Comparison of ENCODE assay signal across 9 cellular contexts in the genomic region with DNA sequence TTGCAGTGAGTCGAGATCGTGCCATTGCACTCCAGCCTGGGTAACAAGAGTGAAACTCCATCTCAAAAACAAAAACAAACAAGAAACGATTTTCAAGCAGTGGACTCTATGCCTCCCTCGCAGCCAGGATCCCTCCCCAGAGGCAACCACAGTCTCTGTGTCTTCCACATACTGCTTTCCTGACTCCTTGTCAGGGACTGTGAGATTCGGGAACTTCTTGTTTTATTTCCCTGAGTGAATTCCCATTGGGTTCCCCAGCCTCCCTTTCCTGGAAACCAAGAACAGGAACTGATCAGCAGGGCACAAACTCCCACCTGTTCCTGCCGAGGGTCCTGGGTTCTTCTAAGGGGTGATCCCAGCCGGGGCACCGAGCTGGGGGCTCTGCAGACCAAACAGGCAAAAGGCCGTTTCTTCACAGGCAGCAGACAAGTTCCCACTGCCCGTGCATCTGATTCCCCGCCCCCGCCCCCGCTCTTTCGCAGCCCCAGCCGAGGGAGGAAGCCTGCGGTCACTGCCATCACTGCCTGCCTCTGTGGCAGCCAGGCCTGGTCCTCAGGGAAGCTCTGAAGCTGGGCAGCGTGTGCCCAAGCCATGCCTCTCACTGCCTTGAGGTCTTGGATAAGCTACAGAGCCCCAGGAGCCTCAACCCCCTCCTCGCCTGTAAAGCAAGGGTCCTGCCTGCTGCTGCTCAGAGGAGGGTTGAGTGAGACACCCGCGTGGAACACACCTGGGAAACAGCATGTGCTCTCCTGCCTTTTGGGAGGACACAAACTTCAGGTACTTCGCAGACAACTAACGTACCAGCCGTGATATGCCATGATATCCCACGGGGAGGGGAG. TPM values are rescaled to one million over a fixed set of nuclear protein-coding genes. Genes with fewer than 3 reads are reported as not detected.
DNase-seq lines count a peak whose midpoint lies in the region; ATAC-seq and TF ChIP-seq lines count a peak whose summit lies in the region.
"Had no signal": no experiment of that assay in that cellular context is flagged by ENCODE, and none has a peak within 500 bp of the region (broad histone marks: within the 10 kb centered on the region; RNA-seq: fewer than 3 reads in every experiment).

No MANE protein-coding gene starts in this region.

- H3K36me3 ChIP-seq in CD8-positive, alpha-beta T cell (ENCODE audit: insufficient read depth, low read length) = no peaks in the 10 kb centered on the region
- no peaks in the 10 kb centered on the region for H3K36me3 ChIP-seq in NT2/D1 (ENCODE audit: insufficient read depth, insufficient read length, low read length)
- H3K36me3 ChIP-seq: adrenal gland had no signal

- H3K27ac Mint-ChIP-seq in CD8-positive, alpha-beta T cell = peak overlapping the region; percentile 71

- no peak for TF ChIP-seq CTCF in CD8-positive, alpha-beta T cell (IDR thresholded peaks at IDR 0.05)

- no peaks in the 10 kb centered on the region for H3K9me3 ChIP-seq in CD8-positive, alpha-beta T cell (ENCODE audit: low read length)
- H3K9me3 ChIP-seq in NT2/D1 (ENCODE audit: insufficient read depth, low read length) = no peaks in the 10 kb centered on the region
- H3K9me3 ChIP-seq: adrenal gland had no signal

- POLR2A ChIA-PET in CD8-positive, alpha-beta T cell (lab: Charles Lee) = no interaction called here

- no peak overlapping the region for H3K4me3 ChIP-seq in CD8-positive, alpha-beta T cell (ENCODE audit: low read depth, low read length)
- H3K4me3 ChIP-seq in NT2/D1 (ENCODE audit: insufficient read length, low read depth) = no peak overlapping the region
- H3K4me3 ChIP-seq: adrenal gland had no signal

- H3K27me3 Mint-ChIP-seq in CD8-positive, alpha-beta T cell (ENCODE audit: low read depth) = no peaks in the 10 kb centered on the region

- H3K9me3 Mint-ChIP-seq in CD8-positive, alpha-beta T cell = no peaks in the 10 kb centered on the region

- intact Hi-C loops in CD8-positive, alpha-beta T cell (cut with DNase I, micrococcal nuclease) = no loop called here

- H3K9ac ChIP-seq in NT2/D1 (ENCODE audit: insufficient read length, low read depth) = peak overlapping the region; percentile 62

- peak overlapping the region; percentile 66 for H3K4me3 Mint-ChIP-seq in CD8-positive, alpha-beta T cell

- H3K27ac ChIP-seq in CD8-positive, alpha-beta T cell (ENCODE audit: low read depth, low read length) = peak overlapping the region; percentile 34

- no peaks in the 10 kb centered on the region for H3K36me3 Mint-ChIP-seq in CD8-positive, alpha-beta T cell

- no peaks in the 10 kb centered on the region for H3K27me3 ChIP-seq in CD8-positive, alpha-beta T cell (ENCODE audit: insufficient read depth, low read length)
- H3K27me3 ChIP-seq in NT2/D1 (ENCODE audit: insufficient read depth, insufficient read length) = peaks cover 3% of the 10 kb centered on the region

- peak; percentile 73 for ATAC-seq in CD8-positive, alpha-beta T cell
- no peak for ATAC-seq in HG03469 (IDR thresholded peaks at IDR 0.05; ENCODE audit: unreplicated experiment)
- no peak for ATAC-seq in GM19455 (IDR thresholded peaks at IDR 0.05; ENCODE audit: unreplicated experiment)
- no peak for ATAC-seq in HG03045 (IDR thresholded peaks at IDR 0.05; ENCODE audit: unreplicated experiment)

- H3K4me1 ChIP-seq in CD8-positive, alpha-beta T cell (ENCODE audit: insufficient read depth, low read length) = peaks cover 60% of the 10 kb centered on the region
- H3K4me1 ChIP-seq in NT2/D1 (ENCODE audit: insufficient read depth, insufficient read length) = peaks cover 28% of the 10 kb centered on the region
- H3K4me1 ChIP-seq: adrenal gland had no signal

- DNase-seq in CD8-positive, alpha-beta T cell = peak in 5 of 7 experiments; percentile 55 to 79 (median 65)
- no peak for DNase-seq in NT2/D1 (ENCODE audit: low read depth, low spot score)
- peak; percentile 86 for DNase-seq in activated effector memory CD4-positive, alpha-beta T cell treated with anti-CD3 and anti-CD28 coated beads, Interleukin-2, amount 50 U/mL, for 16 hours
- DNase-seq in midbrain (lab: John Stamatoyannopoulos, UW) = peak; percentile 31
- no peak for DNase-seq in 8988T

- CTCF ChIA-PET in CD8-positive, alpha-beta T cell (lab: Charles Lee) = no interaction called here

- H3K4me1 Mint-ChIP-seq in CD8-positive, alpha-beta T cell (ENCODE audit: low read depth) = peaks cover 51% of the 10 kb centered on the region

RNA-seq across cellular contexts. Expression of a gene that starts 5.5 kb away (rescaled TPM):
- total RNA-seq in CD8-positive, alpha-beta T cell = 10 to 100 TPM; 67.4 to 70.1 TPM

RNA-seq across cellular contexts. Expression of a gene that starts 13.1 kb away (rescaled TPM):
- total RNA-seq in CD8-positive, alpha-beta T cell = 1 to 10 TPM; 1.2 to 2.3 TPM

RNA-seq across cellular contexts. Expression of a gene that starts 21.2 kb away (rescaled TPM):
- 100 to 1,000 TPM; 171 to 178 TPM for total RNA-seq in CD8-positive, alpha-beta T cell

Comparison
In these comparisons a context has a peak if more than half of its experiments do, and no peak if none do; other contexts are left out.
1. DNase-seq: peak in CD8-positive, alpha-beta T cell (5 of 7), activated effector memory CD4-positive, alpha-beta T cell treated with anti-CD3 and anti-CD28 coated beads, Interleukin-2, amount 50 U/mL, for 16 hours (single experiment) and midbrain (single experiment); none in NT2/D1 (single experiment) and 8988T (single experiment).